ENCODE assay signal across 8 cellular contexts in the genomic region with DNA sequence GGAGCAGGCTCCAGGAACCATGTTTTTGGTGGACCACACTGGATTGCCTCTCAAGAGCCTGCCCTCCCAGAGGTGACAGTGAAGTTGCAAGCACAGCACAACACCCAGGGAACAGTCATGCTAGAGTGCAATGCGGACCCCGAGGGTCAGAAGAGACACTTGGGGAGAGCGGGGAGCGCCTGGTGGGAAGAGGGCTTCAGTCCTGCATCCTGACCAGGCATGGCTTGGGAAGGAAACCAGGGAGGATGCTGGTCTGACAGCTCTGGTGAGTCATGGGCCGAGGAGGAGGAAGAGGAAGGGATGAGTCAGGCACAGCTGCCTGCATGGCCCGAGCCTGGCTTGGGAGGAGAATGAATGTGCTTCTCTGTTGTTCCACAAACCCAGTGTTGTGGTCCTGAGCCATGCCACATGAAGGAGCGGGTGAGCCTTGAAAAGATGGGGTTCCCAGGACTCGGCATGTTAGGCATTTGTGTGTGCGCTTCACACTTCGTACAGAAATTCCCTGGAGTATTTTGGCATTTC. TPM values are rescaled to one million over a fixed set of nuclear protein-coding genes. Genes with fewer than 3 reads are reported as not detected.
DNase-seq lines count a peak whose midpoint lies in the region; ATAC-seq and TF ChIP-seq lines count a peak whose summit lies in the region.

No MANE protein-coding gene starts in this region.

- peak overlapping the region; percentile 78 to 88 for H3K27ac ChIP-seq in tibial artery

- H3K4me3 ChIP-seq in foreskin fibroblast (ENCODE audit: low read depth in 1 of 2, low read length in 2 of 2) (no peak overlapping the region), tibial artery (no peak overlapping the region)

- H3K36me3 ChIP-seq in tibial artery = no peaks in the 10 kb centered on the region

- DNase-seq in COLO829 (ENCODE audit: low spot score) (peak; percentile 90), NCI-H460 (ENCODE audit: extremely low read depth, low read depth) (peak; percentile 62), activated T-cell treated with anti-CD3 and anti-CD28 coated beads for 48 hours (ENCODE audit: low read depth) (peak; percentile 58), foreskin fibroblast (peak; percentile 95 to 97), nucleus accumbens (lab: John Stamatoyannopoulos, UW) (peak in 55 of 56 donors; percentile 29 to 96 (median 80)), tibial artery (peak; percentile 92 to 93)
- DNase-seq in central memory CD4-positive, alpha-beta T cell = no peak

- intact Hi-C loops in tibial artery (cut with DNase I; ENCODE audit: low total_unique reads) = no loop called here

- no peaks in the 10 kb centered on the region for H3K27me3 ChIP-seq in tibial artery

- peaks cover 4 to 58% (median 45%) of the 10 kb centered on the region in 4 donors for H3K4me1 ChIP-seq in tibial artery

- TF ChIP-seq CTCF in foreskin fibroblast (IDR thresholded peaks at IDR 0.05; ENCODE audit: low read depth, low read length) (no peak), tibial artery (IDR thresholded peaks at IDR 0.05) (no peak)

- no peak for ATAC-seq in GM18520 (IDR thresholded peaks at IDR 0.05; ENCODE audit: unreplicated experiment)

- no peaks in the 10 kb centered on the region for H3K9me3 ChIP-seq in tibial artery

RNA-seq across cellular contexts. Expression of gene ANKRD2, which starts 29.5 kb away (rescaled TPM):
- total RNA-seq in NCI-H460 (2014; rRNA removed; shearing (Covaris generic)) = 2.0 and 3.1 TPM in 2 replicates
- polyA plus RNA-seq in NCI-H460 (2014; cell fraction: nucleus; rRNA removed) = 7.5 and 11.5 TPM in 2 replicates

RNA-seq across cellular contexts. Expression of gene HOGA1, which starts 41.1 kb away (rescaled TPM):
- 1.4 TPM in 2 replicates for total RNA-seq in NCI-H460 (2014; rRNA removed; shearing (Covaris generic))
- 3.8 and 5.7 TPM in 2 replicates for polyA plus RNA-seq in NCI-H460 (2014; cell fraction: nucleus; rRNA removed)

RNA-seq across cellular contexts. Expression of gene UBTD1, which starts 44.4 kb away (rescaled TPM):
- 3.4 and 3.8 TPM in 2 replicates for total RNA-seq in NCI-H460 (2014; rRNA removed; shearing (Covaris generic))
- 1.7 and 4.5 TPM in 2 replicates for polyA plus RNA-seq in NCI-H460 (2014; cell fraction: nucleus; rRNA removed)

RNA-seq across cellular contexts. Expression of gene MMS19, which starts 44.9 kb away (rescaled TPM):
- 61.4 and 63.2 TPM in 2 replicates for total RNA-seq in NCI-H460 (2014; rRNA removed; shearing (Covaris generic))
- 136 TPM in 2 replicates for polyA plus RNA-seq in NCI-H460 (2014; cell fraction: nucleus; rRNA removed)

RNA-seq across cellular contexts. Expression of gene C10orf62, which starts 46.4 kb away (rescaled TPM):
- total RNA-seq in NCI-H460 (2014; rRNA removed; shearing (Covaris generic)) = 0.12 TPM in 1 of 2 replicates, not detected in the other
- polyA plus RNA-seq in NCI-H460 (2014; cell fraction: nucleus; rRNA removed) = 2.8 TPM in 1 of 2 replicates, not detected in the other
